6 cellular contexts compared by ENCODE assay signal in genomic region chr1:63759778-63760177, GRCh38.
"Had no signal": no experiment of that assay in that cellular context is flagged by ENCODE, and none has a peak within 500 bp of the region (broad histone marks: within the 10 kb centered on the region; RNA-seq: fewer than 3 reads in every experiment).

No MANE protein-coding gene starts in this region.

- H3K36me3 ChIP-seq: HAP-1 had no signal

- H3K9ac ChIP-seq: GM23248 had no signal

- H3K4me3 ChIP-seq: GM23248, HAP-1 had no signal

- FAIRE-seq: HTR-8/SVneo had no signal

- H3K4me1 ChIP-seq: HAP-1 had no signal

- H3K27ac ChIP-seq: GM23248 had no signal

- DNase-seq: GM23248, GOT3, H7 had no signal

- H3K9me3 ChIP-seq: HAP-1 had no signal

- H2AFZ ChIP-seq: GM23248 had no signal

- ATAC-seq: HCT116 had no signal
